8 cellular contexts compared by ENCODE assay signal in genomic region chr16:84504420-84505248, GRCh38. TPM values are rescaled to one million over a fixed set of nuclear protein-coding genes. Genes with fewer than 3 reads are reported as not detected.
DNase-seq lines count a peak whose midpoint lies in the region; ATAC-seq and TF ChIP-seq lines count a peak whose summit lies in the region.

TSS of gene MEAK7 (minus strand) at chr16:84504659. CDS start at chr16:84498086, 6,573 bp downstream.

- H3K79me2 ChIP-seq in neural cell (replicated peaks; ENCODE audit: insufficient read depth, low read length): peaks cover 13% of the 10 kb centered on the region

- H3F3A ChIP-seq in neural cell (ENCODE audit: insufficient read depth, low read length, poor library complexity, severe bottlenecking): no peaks in the 10 kb centered on the region

- TF ChIP-seq POLR2A in stomach (IDR thresholded peaks at IDR 0.05): no peak

- ATAC-seq in GM21423 (IDR thresholded peaks at IDR 0.05; ENCODE audit: unreplicated experiment): peak; percentile 95

- TF ChIP-seq CTCF in neural cell (IDR thresholded peaks at IDR 0.05; ENCODE audit: poor library complexity, severe bottlenecking): peak; percentile 34
- no peak for TF ChIP-seq CTCF in stomach (IDR thresholded peaks at IDR 0.05)

- H3K36me3 ChIP-seq in HUES6 (ENCODE audit: control insufficient read depth, insufficient read depth, low read length) (no peaks in the 10 kb centered on the region), neural cell (ENCODE audit: insufficient read depth, low read length) (no peaks in the 10 kb centered on the region), stomach (peaks cover 0 to 24% (median 14%) of the 10 kb centered on the region in 4 donors)

- TF ChIP-seq RAD21 in neural cell (conservative IDR thresholded peaks at IDR 0.05): peak; percentile 46

- TF ChIP-seq EP300 in neural cell (conservative IDR thresholded peaks at IDR 0.05; ENCODE audit: poor library complexity, severe bottlenecking): no peak
- TF ChIP-seq EP300 in stomach (IDR thresholded peaks at IDR 0.05): no peak

- H3K27me3 ChIP-seq in HUES6 (ENCODE audit: control insufficient read depth, insufficient read depth, low read length) (no peaks in the 10 kb centered on the region), neural cell (ENCODE audit: insufficient read depth, low read depth, low read length) (no peaks in the 10 kb centered on the region), stomach (no peaks in the 10 kb centered on the region)

- H4K20me1 ChIP-seq in neural cell (ENCODE audit: insufficient read depth): no peaks in the 10 kb centered on the region

- peak within 1 kb of the TSS; percentile 75 for H3K27ac ChIP-seq in HUES6 (ENCODE audit: low read depth, low read length)
- H3K27ac ChIP-seq in neural cell (ENCODE audit: low read length): peak within 1 kb of the TSS; percentile 52
- H3K27ac ChIP-seq in stomach: peak within 1 kb of the TSS; percentile 77 to 89 (median 87)

- H3K9ac ChIP-seq in HUES6 (ENCODE audit: low read length) (peak within 1 kb of the TSS; percentile 82), neural cell (ENCODE audit: low read length) (peak within 1 kb of the TSS; percentile 89)

- H3K9me2 ChIP-seq in neural cell (ENCODE audit: insufficient read depth, low read length): no peaks in the 10 kb centered on the region

- intact Hi-C loops in stomach (cut with DNase I; ENCODE audit: low total_unique reads): no loop called here

- H3K4me1 ChIP-seq in HUES6 (ENCODE audit: control insufficient read depth, insufficient read depth, low read length) (peaks cover 22% of the 10 kb centered on the region), stomach (peaks cover 18 to 40% (median 30%) of the 10 kb centered on the region in 4 donors)

- peak within 1 kb of the TSS; percentile 91 for H3K4me2 ChIP-seq in neural cell (ENCODE audit: low read length)

- peak within 1 kb of the TSS; percentile 99 for H2AFZ ChIP-seq in neural cell (ENCODE audit: low read depth, low read length)

- peak; percentile 92 for DNase-seq in DMS 273 treated with DMSO at 0.1 percent for 48 hours (lab: John Stamatoyannopoulos, UW)
- peak; percentile 94 for DNase-seq in SHP77 treated with DMSO at 0.1 percent for 48 hours (lab: John Stamatoyannopoulos, UW)
- peak; percentile 88 for DNase-seq in activated gamma-delta T cell (lab: John Stamatoyannopoulos, UW)
- peak; percentile 95 for DNase-seq in fibroblast of the conjunctiva (ENCODE audit: low read depth)
- DNase-seq in stomach: peak; percentile 99

- H3K4me3 ChIP-seq in HUES6 (ENCODE audit: low read depth, low read length) (peak within 1 kb of the TSS; percentile 99), neural cell (ENCODE audit: low read length) (peak within 1 kb of the TSS; percentile 98), stomach (peak within 1 kb of the TSS; percentile 62 to 83 (median 68))

- WGBS in stomach, 5 donors: 1 to 4% (median 2%) methylated on average over 22 to 44 of the region's 45 CpGs

- no peaks in the 10 kb centered on the region for H3K9me3 ChIP-seq in HUES6 (ENCODE audit: control insufficient read depth, insufficient read depth, low read depth, low read length)
- H3K9me3 ChIP-seq in neural cell (ENCODE audit: low read length): no peaks in the 10 kb centered on the region
- H3K9me3 ChIP-seq in stomach: no peaks in the 10 kb centered on the region

TF ChIP-seq in neural cell, 6 proteins besides CTCF, POLR2A, EP300 and RAD21:
- TF ChIP-seq SMC3 (conservative IDR thresholded peaks at IDR 0.05; ENCODE audit: poor library complexity) (peak; percentile 58), POLR2AphosphoS5 (IDR thresholded peaks at IDR 0.05) (peak; percentile 71), MXI1 (conservative IDR thresholded peaks at IDR 0.05; ENCODE audit: poor library complexity, severe bottlenecking) (peak; percentile 75), REST (IDR thresholded peaks at IDR 0.05; ENCODE audit: borderline replicate concordance) (no peak), TAF1 (IDR thresholded peaks at IDR 0.05; ENCODE audit: low read depth) (no peak), EZH2 (IDR thresholded peaks at IDR 0.05; ENCODE audit: borderline replicate concordance, insufficient read depth, low read length, poor library complexity, severe bottlenecking) (no peak)
TF ChIP-seq in neural cell: peak in this region for 3.

RNA-seq across cellular contexts. Expression of gene MEAK7, which starts in this region (rescaled TPM):
- 12.4 and 22.1 TPM in 2 replicates for polyA plus RNA-seq in neural cell
- 31.4 and 36.0 TPM in 2 replicates for polyA minus RNA-seq in neural cell
- total RNA-seq in stomach: 10 to 100 TPM in 2 of 5 donors, 1 to 10 TPM in 3; 5.8 to 21.1 (median 9.4) TPM
- polyA plus RNA-seq in stomach: 1 to 10 TPM; 3.9 to 7.0 (median 6.8) TPM

Comparison
In these comparisons a context has a peak if more than half of its experiments do, and no peak if none do; other contexts are left out.
1. Peak in every context shown above with its lines: DNase-seq, ATAC-seq, H3K4me3 ChIP-seq and H3K27ac ChIP-seq.